In genomic region chr6:4188801-4189200, GRCh38 we compare ENCODE assay signal across 8 cellular contexts.
"Had no signal": no experiment of that assay in that cellular context is flagged by ENCODE, and none has a peak within 500 bp of the region (broad histone marks: within the 10 kb centered on the region; RNA-seq: fewer than 3 reads in every experiment).

No MANE protein-coding gene starts in this region.

- H3K36me3 Mint-ChIP-seq: IgD-negative memory B cell had no signal

- H3K36me3 ChIP-seq: HAP-1 had no signal

- H3K4me1 ChIP-seq: HAP-1 had no signal

- H3K9me3 ChIP-seq: HAP-1 had no signal

- H3K4me1 Mint-ChIP-seq: IgD-negative memory B cell had no signal

- DNase-seq: GOT3, H7, HFFc6 had no signal

- H3K4me3 Mint-ChIP-seq: HFFc6, IgD-negative memory B cell had no signal

- ATAC-seq: HCT116, HepG2 had no signal

- H3K27ac ChIP-seq: HL-60 had no signal

- H3K27ac Mint-ChIP-seq: HFFc6, IgD-negative memory B cell had no signal

- FAIRE-seq: HepG2 had no signal

- H3K4me3 ChIP-seq: HAP-1 had no signal
